Comparison of ENCODE assay signal across 8 cellular contexts in genomic region chr4:36187723-36188333, GRCh38. TPM values are rescaled to one million over a fixed set of nuclear protein-coding genes. Genes with fewer than 3 reads are reported as not detected.
DNase-seq lines count a peak whose midpoint lies in the region; ATAC-seq and TF ChIP-seq lines count a peak whose summit lies in the region.

No MANE protein-coding gene starts in this region.

- H3K27ac Mint-ChIP-seq in neural progenitor cell: no peak overlapping the region

- no peak overlapping the region for H3K4me2 ChIP-seq in neural progenitor cell

- no peaks in the 10 kb centered on the region for H3K36me3 Mint-ChIP-seq in neural progenitor cell

- H3F3A ChIP-seq in neural progenitor cell (ENCODE audit: low read depth): no peaks in the 10 kb centered on the region

- H3K4me3 Mint-ChIP-seq in neural progenitor cell: no peak overlapping the region

- no peak for ATAC-seq in GM21576 (IDR thresholded peaks at IDR 0.05; ENCODE audit: unreplicated experiment)

- H3K9me3 Mint-ChIP-seq in neural progenitor cell: no peaks in the 10 kb centered on the region

- H3K4me1 ChIP-seq in breast epithelium (no peaks in the 10 kb centered on the region), neural progenitor cell (peaks cover 13% of the 10 kb centered on the region)

- DNase-seq in SIG-M5 treated with dmso at 0.1 percent for 504 hours (lab: John Stamatoyannopoulos, UW; ENCODE audit: unreplicated experiment) (peak; percentile 7), SIG-M5 (lab: John Stamatoyannopoulos, UW) (no peak), NCI-H1048 (lab: John Stamatoyannopoulos, UW) (peak; percentile 18), breast epithelium (ENCODE audit: low spot score in 2 of 2) (no peak), neural progenitor cell (ENCODE audit: low spot score) (peak; percentile 57), occipital lobe (lab: John Stamatoyannopoulos, UW) (no peak), dedifferentiated amniotic fluid mesenchymal stem cell (ENCODE audit: extremely low spot score) (no peak)

- H3K79me2 ChIP-seq in neural progenitor cell (ENCODE audit: low read depth): no peaks in the 10 kb centered on the region

- no peaks in the 10 kb centered on the region for H3K9me3 ChIP-seq in breast epithelium
- H3K9me3 ChIP-seq in neural progenitor cell (ENCODE audit: low read depth): no peaks in the 10 kb centered on the region

- H3K36me3 ChIP-seq in breast epithelium (no peaks in the 10 kb centered on the region), neural progenitor cell (no peaks in the 10 kb centered on the region)

- no peak overlapping the region for H3K9ac ChIP-seq in neural progenitor cell

- no peaks in the 10 kb centered on the region for H4K20me1 ChIP-seq in neural progenitor cell (ENCODE audit: low read depth)

- H3K4me1 Mint-ChIP-seq in neural progenitor cell: peaks cover 7% of the 10 kb centered on the region

- H3K4me3 ChIP-seq in breast epithelium (no peak overlapping the region), neural progenitor cell (no peak overlapping the region)

- H3K27me3 ChIP-seq in breast epithelium (no peaks in the 10 kb centered on the region), neural progenitor cell (no peaks in the 10 kb centered on the region)

- H3K27me3 Mint-ChIP-seq in neural progenitor cell (ENCODE audit: insufficient read depth, low read depth): no peaks in the 10 kb centered on the region

- intact Hi-C loops in breast epithelium (cut with DNase I; ENCODE audit: low total_unique reads): no loop called here

- peak in 2 of 3 donors; percentile 37 to 44 for TF ChIP-seq CTCF in breast epithelium (IDR thresholded peaks at IDR 0.05)
- peak; percentile 80 for TF ChIP-seq CTCF in neural progenitor cell (IDR thresholded peaks at IDR 0.05)

- H3K27ac ChIP-seq in breast epithelium (no peak overlapping the region), neural progenitor cell (no peak overlapping the region)

- no peak overlapping the region for H2AFZ ChIP-seq in neural progenitor cell (replicated peaks)

- no peak for TF ChIP-seq POLR2A in breast epithelium (IDR thresholded peaks at IDR 0.05)

RNA-seq across cellular contexts. Expression of gene ARAP2, which starts 56.5 kb away (rescaled TPM):
- total RNA-seq in breast epithelium (10 to 100 TPM; 21.3 to 71.4 (median 23.2) TPM), neural progenitor cell (ENCODE audit: low replicate concordance) (0.87 and 1.6 TPM in 2 replicates), occipital lobe (91.2 TPM)

Comparison
In these comparisons a context has a peak if more than half of its experiments do, and no peak if none do; other contexts are left out.
1. DNase-seq: peak in SIG-M5 treated with dmso at 0.1 percent for 504 hours (single experiment), NCI-H1048 (single experiment) and neural progenitor cell (single experiment); none in SIG-M5 (single experiment), breast epithelium (0 of 2), occipital lobe (single experiment) and dedifferentiated amniotic fluid mesenchymal stem cell (single experiment).